Comparison of ENCODE assay signal across 11 cellular contexts in genomic region chr6:31712296-31712695, GRCh38. TPM values are rescaled to one million over a fixed set of nuclear protein-coding genes. Genes with fewer than 3 reads are reported as not detected.
DNase-seq lines count a peak whose midpoint lies in the region; TF ChIP-seq lines count a peak whose summit lies in the region.
"Had no signal": no experiment of that assay in that cellular context is flagged by ENCODE, and none has a peak within 500 bp of the region (broad histone marks: within the 10 kb centered on the region; RNA-seq: fewer than 3 reads in every experiment).

No MANE protein-coding gene starts in this region.

- no peak overlapping the region for H3K27ac ChIP-seq in WERI-Rb-1
- H3K27ac ChIP-seq: body of pancreas had no signal

- TF ChIP-seq CTCF in AG04449 (IDR thresholded peaks at IDR 0.05; ENCODE audit: insufficient read depth, low read length, missing control alignments) (peak; percentile 21), GM12865 (IDR thresholded peaks at IDR 0.05; ENCODE audit: insufficient read depth, low read depth, low read length, missing control alignments) (peak; percentile 21), kidney epithelial cell (IDR thresholded peaks at IDR 0.05; ENCODE audit: insufficient read depth, low read length, poor library complexity, severe bottlenecking) (peak; percentile 37), WERI-Rb-1 (IDR thresholded peaks at IDR 0.05; ENCODE audit: low read depth, low read length) (no peak)

- H3K4me3 ChIP-seq in AG04449 (ENCODE audit: low read depth, low read length) (no peak overlapping the region), GM12865 (ENCODE audit: low read depth, low read length) (no peak overlapping the region), kidney epithelial cell (ENCODE audit: low read depth, low read length) (no peak overlapping the region), WERI-Rb-1 (ENCODE audit: low read depth, low read length) (no peak overlapping the region)
- H3K4me3 ChIP-seq: body of pancreas had no signal

- H3K36me3 ChIP-seq in kidney epithelial cell (ENCODE audit: control insufficient read depth, insufficient read depth, low read length), result no peaks in the 10 kb centered on the region
- no peaks in the 10 kb centered on the region for H3K36me3 ChIP-seq in WERI-Rb-1

- CTCF ChIA-PET in AG04449 (lab: Yijun Ruan, JAX), result interaction anchor here (0.8 to 1.8 kb wide), 3 partner anchors 10 to 118 kb away, joined by 3 to 4 read pairs (median 3); partner anchors contain the start of gene LY6G5C

- H3K9me3 ChIP-seq in WERI-Rb-1 (ENCODE audit: severe bottlenecking), result no peaks in the 10 kb centered on the region
- H3K9me3 ChIP-seq: body of pancreas had no signal

- no peak for DNase-seq in AG04449 (ENCODE audit: low read depth, low spot score)
- DNase-seq in GM12865 (ENCODE audit: low read depth), result no peak
- DNase-seq in SW480 (ENCODE audit: low spot score), result peak; percentile 74
- no peak for DNase-seq in kidney epithelial cell (ENCODE audit: low read depth)
- no peak for DNase-seq in posterior vena cava (ENCODE audit: low spot score)
- no peak for DNase-seq in WERI-Rb-1
- no peak for DNase-seq in pons (ENCODE audit: low spot score)
- DNase-seq in stimulated activated CD4-positive, alpha-beta T cell treated with anti-CD3 and anti-CD28 coated beads, Interleukin-4, amount 100 ng/mL, for 24 hours, result no peak
- DNase-seq: activated CD4-positive, CD25-positive, alpha-beta regulatory T cell treated with anti-CD3 and anti-CD28 coated beads, Interleukin-2, amount 50 U/mL, for 72 hours; NCI-H446 had no signal

- POLR2A ChIA-PET in AG04449 (lab: Yijun Ruan, JAX), result interaction anchor here (1.4 kb wide), 1 partner anchor 15 kb away, joined by 5 read pairs; no protein-coding TSS in a partner anchor

- intact Hi-C loops in posterior vena cava (cut with DNase I), result no loop called here

- H3K27me3 ChIP-seq in kidney epithelial cell (ENCODE audit: control insufficient read depth, insufficient read depth, low read length), result peaks cover 7% of the 10 kb centered on the region
- H3K27me3 ChIP-seq in WERI-Rb-1 (ENCODE audit: insufficient read depth, low read depth, severe bottlenecking), result no peaks in the 10 kb centered on the region
- H3K27me3 ChIP-seq: body of pancreas had no signal

RNA-seq across cellular contexts. Expression of gene LY6G6D, which starts 2.9 kb away (rescaled TPM):
- total RNA-seq in kidney epithelial cell, result not detected in 2 replicates
- not detected for total RNA-seq in posterior vena cava
- total RNA-seq: body of pancreas had no signal

RNA-seq across cellular contexts. Expression of gene LY6G6F, which starts 5.6 kb away (rescaled TPM):
- total RNA-seq in kidney epithelial cell (not detected in 2 replicates), posterior vena cava (not detected)
- total RNA-seq: body of pancreas had no signal

RNA-seq across cellular contexts. Expression of gene ABHD16A, which starts 9.2 kb away (rescaled TPM):
- total RNA-seq in kidney epithelial cell (43.8 and 45.5 TPM in 2 replicates), posterior vena cava (10 to 100 TPM; 38.3 to 39.4 TPM)

RNA-seq across cellular contexts. Expression of gene LY6G6C, which starts 9.2 kb away (rescaled TPM):
- total RNA-seq in kidney epithelial cell (not detected in 2 replicates), posterior vena cava (not detected)
- total RNA-seq: body of pancreas had no signal

RNA-seq across cellular contexts. Expression of gene MPIG6B, which starts 10.9 kb away (rescaled TPM):
- 0.29 TPM in 1 of 2 replicates, not detected in the other for total RNA-seq in kidney epithelial cell
- 1 to 10 TPM in 1 of 2 donors, under 1 TPM in 1; 0.52 to 1.1 TPM for total RNA-seq in posterior vena cava
- total RNA-seq: body of pancreas had no signal
